Comparison of ENCODE assay signal across 8 cellular contexts in genomic region chr15:90934949-90935751, GRCh38. TPM values are rescaled to one million over a fixed set of nuclear protein-coding genes. Genes with fewer than 3 reads are reported as not detected.
A peak's percentile ranks its signal among the peaks of the same experiment; 100 is the strongest.
DNase-seq lines count a peak whose midpoint lies in the region; ATAC-seq and TF ChIP-seq lines count a peak whose summit lies in the region.

Gene UNC45A, plus strand, starts transcription at chr15:90935285. Its CDS starts 40 bp downstream, at chr15:90935325.

- H3K27me3 Mint-ChIP-seq in endodermal cell (ENCODE audit: insufficient read depth) (peaks cover 8% of the 10 kb centered on the region), mesothelial cell of epicardium (ENCODE audit: low read depth) (no peaks in the 10 kb centered on the region)

- H3K9me3 ChIP-seq in endodermal cell (ENCODE audit: control insufficient read depth, low read length): no peaks in the 10 kb centered on the region

- H3K36me3 ChIP-seq in endodermal cell (ENCODE audit: control insufficient read depth, insufficient read depth, low read length): peaks cover 26% of the 10 kb centered on the region

- H3K4me1 Mint-ChIP-seq in endodermal cell (peaks cover 14% of the 10 kb centered on the region), mesothelial cell of epicardium (peaks cover 27% of the 10 kb centered on the region)

- no peaks in the 10 kb centered on the region for H3K4me1 ChIP-seq in endodermal cell (ENCODE audit: control insufficient read depth, insufficient read depth, low read length)

- H3K36me3 Mint-ChIP-seq in endodermal cell (ENCODE audit: low read depth): peaks cover 18% of the 10 kb centered on the region
- H3K36me3 Mint-ChIP-seq in mesothelial cell of epicardium: peaks cover 11% of the 10 kb centered on the region

- H3K27ac ChIP-seq in endodermal cell (ENCODE audit: low read depth, low read length): no peak within 1 kb of the TSS

- peak within 1 kb of the TSS; percentile 74 for H3K4me3 Mint-ChIP-seq in endodermal cell
- peak within 1 kb of the TSS; percentile 86 for H3K4me3 Mint-ChIP-seq in mesothelial cell of epicardium

- H3K9me3 Mint-ChIP-seq in endodermal cell (no peaks in the 10 kb centered on the region), mesothelial cell of epicardium (no peaks in the 10 kb centered on the region)

- peak; percentile 65 for ATAC-seq in GM21381 (IDR thresholded peaks at IDR 0.05; ENCODE audit: unreplicated experiment)

- H3K27me3 ChIP-seq in endodermal cell (ENCODE audit: control insufficient read depth, insufficient read depth, low read length, poor library complexity, severe bottlenecking): peaks cover 8% of the 10 kb centered on the region

- H3K27ac Mint-ChIP-seq in endodermal cell (peak within 1 kb of the TSS; percentile 43), mesothelial cell of epicardium (peak within 1 kb of the TSS; percentile 94)

- DNase-seq in COR-L47 (lab: John Stamatoyannopoulos, UW): peak; percentile 90
- DNase-seq in HUDEP-2 (lab: John Stamatoyannopoulos, UW; ENCODE audit: unreplicated experiment in 76 of 76): peak in 74 of 76 experiments; percentile 12 to 93 (median 80)
- peak; percentile 76 for DNase-seq in NOMO-1 treated with dmso at 0.1 percent for 144 hours (lab: John Stamatoyannopoulos, UW; ENCODE audit: unreplicated experiment)
- peak; percentile 88 for DNase-seq in activated CD8-positive, alpha-beta memory T cell treated with anti-CD3 and anti-CD28 coated beads, Interleukin-2, amount 50 U/mL, for 1 hour (ENCODE audit: extremely low read depth)
- DNase-seq in endodermal cell: peak; percentile 98
- DNase-seq in mesothelial cell of epicardium (ENCODE audit: low spot score in 2 of 2, unreplicated experiment in 2 of 2): peak; percentile 88 to 92
- DNase-seq in stimulated activated CD8-positive, alpha-beta memory T cell treated with anti-CD3 and anti-CD28 coated beads, Interleukin-15, amount 100 ng/mL, for 48 hours (ENCODE audit: low read depth in 2 of 2): peak; percentile 90 to 94

- TF ChIP-seq CTCF in endodermal cell (conservative IDR thresholded peaks at IDR 0.05) (no peak), mesothelial cell of epicardium (IDR thresholded peaks at IDR 0.05; ENCODE audit: unreplicated experiment) (no peak)

- peak within 1 kb of the TSS; percentile 7 for H3K9ac ChIP-seq in endodermal cell (ENCODE audit: extremely low read depth, low read length, poor library complexity, severe bottlenecking)

- WGBS in endodermal cell (ENCODE audit: insufficient coverage in 1 of 2, insufficient read length in 1 of 2), 2 experiments: 1 to 5% methylated on average over 26 to 65 of the region's 65 CpGs

- peak within 1 kb of the TSS; percentile 81 for H3K4me3 ChIP-seq in endodermal cell (ENCODE audit: low read length)

RNA-seq across cellular contexts. Expression of gene UNC45A, which starts in this region (rescaled TPM):
- 10 to 100 TPM; 92.5 to 96.6 TPM for total RNA-seq in endodermal cell
- polyA plus RNA-seq in endodermal cell (2013, experiment 1 of 2): 54.1 TPM
- polyA plus RNA-seq in endodermal cell (2013, experiment 2 of 2): 47.9 TPM
- 75.8 to 79.7 TPM (median 79.3 TPM) in 3 replicates for total RNA-seq in mesothelial cell of epicardium
